ENCODE assay signal across 32 cellular contexts in the genomic region with DNA sequence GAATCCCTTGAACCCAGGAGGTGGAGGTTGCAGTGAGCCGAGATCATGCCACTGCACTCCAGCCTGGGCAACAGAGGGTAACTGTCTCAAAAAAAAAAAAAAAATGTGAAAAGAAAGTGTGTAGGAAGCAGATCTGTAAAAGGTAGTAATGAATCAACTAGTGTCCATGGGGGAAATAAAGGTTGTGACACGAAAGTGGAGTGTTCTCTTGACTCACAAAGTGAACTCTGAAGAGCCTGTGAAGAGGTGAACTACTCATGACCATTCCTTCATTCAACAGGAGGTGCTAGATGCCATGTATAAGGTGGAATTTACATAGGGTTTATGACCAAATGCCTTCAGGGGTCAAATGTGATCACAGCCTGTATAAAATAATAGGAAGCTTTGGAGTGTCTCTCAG. TPM values are rescaled to one million over a fixed set of nuclear protein-coding genes. Genes with fewer than 3 reads are reported as not detected.
DNase-seq lines count a peak whose midpoint lies in the region; ATAC-seq and TF ChIP-seq lines count a peak whose summit lies in the region.
"Had no signal": no experiment of that assay in that cellular context is flagged by ENCODE, and none has a peak within 500 bp of the region (broad histone marks: within the 10 kb centered on the region; RNA-seq: fewer than 3 reads in every experiment).

No MANE protein-coding gene starts in this region.

- no peak for TF ChIP-seq CTCF in activated CD8-positive, alpha-beta T cell treated with anti-CD3 and anti-CD28 coated beads for 36 hours (IDR thresholded peaks at IDR 0.05)
- TF ChIP-seq CTCF in nephron (IDR thresholded peaks at IDR 0.05; ENCODE audit: unreplicated experiment in 3 of 3): no peak

- no peak overlapping the region for H3K27ac ChIP-seq in CD4-positive, alpha-beta memory T cell (ENCODE audit: low read depth, low read length)
- H3K27ac ChIP-seq in GM23248: no peak overlapping the region
- H3K27ac ChIP-seq: A549, parathyroid adenoma, stomach, vagina had no signal

- ATAC-seq in activated CD8-positive, alpha-beta T cell treated with anti-CD3 and anti-CD28 coated beads for 36 hours: peak; percentile 79
- no peak for ATAC-seq in activated CD8-positive, alpha-beta T cell treated with anti-CD3 and anti-CD28 coated beads, Interleukin-2, amount 10 ng/mL, durations not matched to agents 7 days and 5 days
- ATAC-seq in activated naive CD8-positive, alpha-beta T cell treated with anti-CD3 and anti-CD28 coated beads, Interleukin-2, amount 50 U/mL, for 24 hours: peak; percentile 46
- ATAC-seq: A549, left lobe of liver, Panc1 had no signal

- H3K9me3 ChIP-seq in CD4-positive, alpha-beta memory T cell (ENCODE audit: control insufficient read depth in 1 of 2, low read length in 2 of 2): no peaks in the 10 kb centered on the region
- H3K9me3 ChIP-seq in GM23248 (ENCODE audit: low read depth): no peaks in the 10 kb centered on the region
- H3K9me3 ChIP-seq: A549, stomach, vagina had no signal

- H3K9me3 Mint-ChIP-seq in activated CD8-positive, alpha-beta T cell treated with anti-CD3 and anti-CD28 coated beads for 36 hours: no peaks in the 10 kb centered on the region
- no peaks in the 10 kb centered on the region for H3K9me3 Mint-ChIP-seq in activated CD8-positive, alpha-beta T cell treated with anti-CD3 and anti-CD28 coated beads, Interleukin-2, amount 10 ng/mL, durations not matched to agents 7 days and 5 days (ENCODE audit: insufficient read depth)
- H3K9me3 Mint-ChIP-seq in CD4-positive, alpha-beta memory T cell: no peaks in the 10 kb centered on the region
- no peaks in the 10 kb centered on the region for H3K9me3 Mint-ChIP-seq in activated naive CD8-positive, alpha-beta T cell treated with anti-CD3 and anti-CD28 coated beads, Interleukin-2, amount 50 U/mL, for 24 hours
- no peaks in the 10 kb centered on the region for H3K9me3 Mint-ChIP-seq in nephron
- H3K9me3 Mint-ChIP-seq: dendritic cell treated with granulocyte-macrophage colony-stimulating factor and Interleukin-4, amounts not matched to agents 40 ng/mL and 50 ng/mL, for 4 days; endodermal cell; HFFc6; memory B cell had no signal

- H3K4me1 Mint-ChIP-seq in activated CD8-positive, alpha-beta T cell treated with anti-CD3 and anti-CD28 coated beads for 36 hours (ENCODE audit: low read depth): peaks cover 29% of the 10 kb centered on the region
- peaks cover 10% of the 10 kb centered on the region for H3K4me1 Mint-ChIP-seq in activated CD8-positive, alpha-beta T cell treated with anti-CD3 and anti-CD28 coated beads, Interleukin-2, amount 10 ng/mL, durations not matched to agents 7 days and 5 days (ENCODE audit: low read depth)
- peaks cover 50 to 85% (median 65%) of the 10 kb centered on the region in 4 donors for H3K4me1 Mint-ChIP-seq in CD4-positive, alpha-beta memory T cell
- H3K4me1 Mint-ChIP-seq in activated naive CD8-positive, alpha-beta T cell treated with anti-CD3 and anti-CD28 coated beads, Interleukin-2, amount 50 U/mL, for 24 hours: peaks cover 51% of the 10 kb centered on the region
- H3K4me1 Mint-ChIP-seq in nephron: peaks cover 6% of the 10 kb centered on the region

- peaks cover 13% of the 10 kb centered on the region for H3K36me3 Mint-ChIP-seq in activated CD8-positive, alpha-beta T cell treated with anti-CD3 and anti-CD28 coated beads for 36 hours (ENCODE audit: low read depth)
- H3K36me3 Mint-ChIP-seq in activated CD8-positive, alpha-beta T cell treated with anti-CD3 and anti-CD28 coated beads, Interleukin-2, amount 10 ng/mL, durations not matched to agents 7 days and 5 days (ENCODE audit: low read depth): peaks cover 13% of the 10 kb centered on the region
- H3K36me3 Mint-ChIP-seq in CD4-positive, alpha-beta memory T cell: peaks cover 29 to 30% of the 10 kb centered on the region in 2 donors
- peaks cover 2% of the 10 kb centered on the region for H3K36me3 Mint-ChIP-seq in activated naive CD8-positive, alpha-beta T cell treated with anti-CD3 and anti-CD28 coated beads, Interleukin-2, amount 50 U/mL, for 24 hours (ENCODE audit: low read depth)
- H3K36me3 Mint-ChIP-seq in nephron (ENCODE audit: low read depth): no peaks in the 10 kb centered on the region
- H3K36me3 Mint-ChIP-seq: memory B cell had no signal

- intact Hi-C loops in activated CD8-positive, alpha-beta T cell treated with anti-CD3 and anti-CD28 coated beads for 36 hours (cut with micrococcal nuclease): no loop called here
- intact Hi-C loops in CD4-positive, alpha-beta memory T cell (cut with micrococcal nuclease): no loop called here

- H3K4me3 ChIP-seq in CD4-positive, alpha-beta memory T cell (ENCODE audit: low read length in 2 of 2): no peak overlapping the region
- H3K4me3 ChIP-seq in GM23248: no peak overlapping the region
- H3K4me3 ChIP-seq: A549, smooth muscle cell, stomach, vagina had no signal

- no peak for DNase-seq in activated CD8-positive, alpha-beta T cell treated with anti-CD3 and anti-CD28 coated beads for 36 hours
- DNase-seq in activated CD8-positive, alpha-beta T cell treated with anti-CD3 and anti-CD28 coated beads, Interleukin-2, amount 10 ng/mL, durations not matched to agents 7 days and 5 days: no peak
- DNase-seq in CD4-positive, alpha-beta memory T cell: no peak
- DNase-seq in activated naive CD8-positive, alpha-beta T cell treated with anti-CD3 and anti-CD28 coated beads, Interleukin-2, amount 50 U/mL, for 24 hours: no peak
- DNase-seq in GM23248 (no peak), Kasumi-1 (lab: John Stamatoyannopoulos, UW) (no peak), HuH-7.5 (ENCODE audit: low spot score) (no peak)
- DNase-seq: activated CD4-positive, alpha-beta T cell treated with anti-CD3 and anti-CD28 coated beads for 4 hours; activated effector memory CD4-positive, alpha-beta T cell treated with Interleukin-2 at 50 U/mL for 16 hours; AML-193; central memory CD4-positive, alpha-beta T cell; COR-L47; DMS53; endodermal cell; glutamatergic neuron; HFFc6; KBM-7; NCI-H1092 treated with DMSO at 0.1 percent for 48 hours; NCI-H1694 treated with DMSO at 0.1 percent for 48 hours; NCI-H446; NCI-H748 treated with DMSO at 0.1 percent for 48 hours; Right ventricle myocardium superior; stomach had no signal

- H3F3A ChIP-seq in GM23248 (ENCODE audit: insufficient read depth): no peaks in the 10 kb centered on the region

- no peak overlapping the region for H2AFZ ChIP-seq in GM23248
- H2AFZ ChIP-seq: parathyroid adenoma had no signal

- POLR2A ChIA-PET in activated CD8-positive, alpha-beta T cell treated with anti-CD3 and anti-CD28 coated beads for 36 hours (lab: Charles Lee): interaction anchor here (0.7 to 1.2 kb wide), 2 partner anchors 61 to 127 kb away, joined by 3 read pairs; no protein-coding TSS in a partner anchor
- POLR2A ChIA-PET in activated CD8-positive, alpha-beta T cell treated with anti-CD3 and anti-CD28 coated beads, Interleukin-2, amount 10 ng/mL, durations not matched to agents 7 days and 5 days (lab: Charles Lee): interaction anchor here (1.1 kb wide), 1 partner anchor 58 kb away, joined by 3 read pairs; no protein-coding TSS in a partner anchor
- POLR2A ChIA-PET in CD4-positive, alpha-beta memory T cell (lab: Charles Lee; ENCODE audit: partially characterized antibody): interaction anchor here (0.6 to 4.4 kb wide), 5 partner anchors 11 to 89 kb away, joined by 3 to 19 read pairs (median 3); no protein-coding TSS in a partner anchor

- no peaks in the 10 kb centered on the region for H4K20me1 ChIP-seq in GM23248 (ENCODE audit: insufficient read depth)

- no peak overlapping the region for H3K27ac Mint-ChIP-seq in activated CD8-positive, alpha-beta T cell treated with anti-CD3 and anti-CD28 coated beads for 36 hours
- no peak overlapping the region for H3K27ac Mint-ChIP-seq in activated CD8-positive, alpha-beta T cell treated with anti-CD3 and anti-CD28 coated beads, Interleukin-2, amount 10 ng/mL, durations not matched to agents 7 days and 5 days
- peak overlapping the region in 5 of 7 donors; percentile 49 to 81 (median 55) for H3K27ac Mint-ChIP-seq in CD4-positive, alpha-beta memory T cell
- no peak overlapping the region for H3K27ac Mint-ChIP-seq in activated naive CD8-positive, alpha-beta T cell treated with anti-CD3 and anti-CD28 coated beads, Interleukin-2, amount 50 U/mL, for 24 hours
- H3K27ac Mint-ChIP-seq in nephron: peak overlapping the region in 2 of 3 experiments; percentile 21 to 39
- H3K27ac Mint-ChIP-seq: dendritic cell treated with granulocyte-macrophage colony-stimulating factor and Interleukin-4, amounts not matched to agents 40 ng/mL and 50 ng/mL, for 4 days; endodermal cell; HFFc6; memory B cell had no signal

- peaks cover 4% of the 10 kb centered on the region for H3K36me3 ChIP-seq in CD4-positive, alpha-beta memory T cell (ENCODE audit: insufficient read depth, low read length)
- no peaks in the 10 kb centered on the region for H3K36me3 ChIP-seq in GM23248 (ENCODE audit: low read depth)
- H3K36me3 ChIP-seq: stomach, vagina had no signal

- no peaks in the 10 kb centered on the region for H3K9me2 ChIP-seq in GM23248 (ENCODE audit: insufficient read depth)

- no peak overlapping the region for H3K4me2 ChIP-seq in GM23248 (ENCODE audit: unreplicated experiment)
- H3K4me2 ChIP-seq: A549, smooth muscle cell had no signal

- WGBS in GM23248 (ENCODE audit: low coverage in 1 of 2, low lambda C conversion rate in 2 of 2, missing lambda C conversion rate in 2 of 2), 2 experiments: 36 to 55% methylated on average over 2 of the region's 2 CpGs

- no peak overlapping the region for H3K4me3 Mint-ChIP-seq in activated CD8-positive, alpha-beta T cell treated with anti-CD3 and anti-CD28 coated beads for 36 hours
- no peak overlapping the region for H3K4me3 Mint-ChIP-seq in activated CD8-positive, alpha-beta T cell treated with anti-CD3 and anti-CD28 coated beads, Interleukin-2, amount 10 ng/mL, durations not matched to agents 7 days and 5 days
- peak overlapping the region in 3 of 8 donors; percentile 23 to 31 (median 29) for H3K4me3 Mint-ChIP-seq in CD4-positive, alpha-beta memory T cell
- no peak overlapping the region for H3K4me3 Mint-ChIP-seq in activated naive CD8-positive, alpha-beta T cell treated with anti-CD3 and anti-CD28 coated beads, Interleukin-2, amount 50 U/mL, for 24 hours
- no peak overlapping the region for H3K4me3 Mint-ChIP-seq in nephron
- H3K4me3 Mint-ChIP-seq: dendritic cell treated with granulocyte-macrophage colony-stimulating factor and Interleukin-4, amounts not matched to agents 40 ng/mL and 50 ng/mL, for 4 days; endodermal cell; HFFc6; memory B cell had no signal

- H3K79me2 ChIP-seq in GM23248 (ENCODE audit: insufficient read depth): no peaks in the 10 kb centered on the region

- CTCF ChIA-PET in activated CD8-positive, alpha-beta T cell treated with anti-CD3 and anti-CD28 coated beads for 36 hours (lab: Charles Lee): interaction anchor here (4.3 kb wide), 1 partner anchor 12 kb away, joined by 24 read pairs; the partner anchor contains the start of gene IQGAP2
- CTCF ChIA-PET in activated CD8-positive, alpha-beta T cell treated with anti-CD3 and anti-CD28 coated beads, Interleukin-2, amount 10 ng/mL, durations not matched to agents 7 days and 5 days (lab: Charles Lee): interaction anchor here (1.1 kb wide), 1 partner anchor 131 kb away, joined by 3 read pairs; no protein-coding TSS in a partner anchor
- CTCF ChIA-PET in CD4-positive, alpha-beta memory T cell (lab: Charles Lee; ENCODE audit: partially characterized antibody): interaction anchor here (1.9 to 6.6 kb wide), 2 partner anchors 10 to 128 kb away, joined by 5 to 34 read pairs; partner anchors contain the start of gene IQGAP2

- in situ Hi-C loops in GM23248 (cut with MboI): no loop called here

- no peaks in the 10 kb centered on the region for H3K27me3 Mint-ChIP-seq in activated CD8-positive, alpha-beta T cell treated with anti-CD3 and anti-CD28 coated beads for 36 hours
- H3K27me3 Mint-ChIP-seq in activated CD8-positive, alpha-beta T cell treated with anti-CD3 and anti-CD28 coated beads, Interleukin-2, amount 10 ng/mL, durations not matched to agents 7 days and 5 days (ENCODE audit: low read depth): no peaks in the 10 kb centered on the region
- no peaks in the 10 kb centered on the region for H3K27me3 Mint-ChIP-seq in CD4-positive, alpha-beta memory T cell
- H3K27me3 Mint-ChIP-seq in activated naive CD8-positive, alpha-beta T cell treated with anti-CD3 and anti-CD28 coated beads, Interleukin-2, amount 50 U/mL, for 24 hours: no peaks in the 10 kb centered on the region
- H3K27me3 Mint-ChIP-seq in nephron (ENCODE audit: low read depth): no peaks in the 10 kb centered on the region
- H3K27me3 Mint-ChIP-seq: dendritic cell treated with granulocyte-macrophage colony-stimulating factor and Interleukin-4, amounts not matched to agents 40 ng/mL and 50 ng/mL, for 4 days; memory B cell had no signal

- H3K4me1 ChIP-seq in CD4-positive, alpha-beta memory T cell (ENCODE audit: insufficient read depth, low read length): peaks cover 48% of the 10 kb centered on the region
- H3K4me1 ChIP-seq in GM23248 (ENCODE audit: insufficient read depth): no peaks in the 10 kb centered on the region
- H3K4me1 ChIP-seq: A549, parathyroid adenoma, vagina had no signal

- no peak overlapping the region for H3K9ac ChIP-seq in GM23248
- H3K9ac ChIP-seq: parathyroid adenoma had no signal

- no peaks in the 10 kb centered on the region for H3K27me3 ChIP-seq in CD4-positive, alpha-beta memory T cell (ENCODE audit: insufficient read depth, low read length)
- H3K27me3 ChIP-seq in GM23248 (replicated peaks; ENCODE audit: insufficient read depth): no peaks in the 10 kb centered on the region
- H3K27me3 ChIP-seq: stomach, vagina had no signal

RNA-seq across cellular contexts. Expression of gene IQGAP2, which starts 12.8 kb away (rescaled TPM):
- total RNA-seq in activated CD8-positive, alpha-beta T cell treated with anti-CD3 and anti-CD28 coated beads for 36 hours: 10 to 100 TPM; 37.7 to 39.1 TPM
- total RNA-seq in activated CD8-positive, alpha-beta T cell treated with anti-CD3 and anti-CD28 coated beads, Interleukin-2, amount 10 ng/mL, durations not matched to agents 7 days and 5 days: 10 to 100 TPM; 62.7 to 72.1 TPM
- total RNA-seq in CD4-positive, alpha-beta memory T cell: 100 to 1,000 TPM; 125 to 126 TPM
- 10 to 100 TPM; 24.7 to 72.5 TPM for polyA plus RNA-seq in CD4-positive, alpha-beta memory T cell
- total RNA-seq in GM23248 (2014; rRNA removed; shearing (Covaris generic)): not detected in 2 replicates
- polyA plus RNA-seq in GM23248 (2016; fragmentation: Nextera tagmentation; extraction: Ambion mirVana): 0.11 TPM in 1 of 2 replicates, not detected in the other

Comparison
In these comparisons a context has a peak if more than half of its experiments do, and no peak if none do; other contexts are left out.
1. H3K27ac Mint-ChIP-seq: peak in CD4-positive, alpha-beta memory T cell (5 of 7) and nephron (2 of 3); none in activated CD8-positive, alpha-beta T cell treated with anti-CD3 and anti-CD28 coated beads for 36 hours (single experiment), activated CD8-positive, alpha-beta T cell treated with anti-CD3 and anti-CD28 coated beads, Interleukin-2, amount 10 ng/mL, durations not matched to agents 7 days and 5 days (single experiment) and activated naive CD8-positive, alpha-beta T cell treated with anti-CD3 and anti-CD28 coated beads, Interleukin-2, amount 50 U/mL, for 24 hours (single experiment).
2. RNA of gene IQGAP2, which starts 12.8 kb away (total RNA-seq): 125 to 126 TPM in CD4-positive, alpha-beta memory T cell, 62.7 to 72.1 TPM in activated CD8-positive, alpha-beta T cell treated with anti-CD3 and anti-CD28 coated beads, Interleukin-2, amount 10 ng/mL, durations not matched to agents 7 days and 5 days and 37.7 to 39.1 TPM in activated CD8-positive, alpha-beta T cell treated with anti-CD3 and anti-CD28 coated beads for 36 hours; not detected in GM23248; every median in the first group is over 10 times any median in the second.